15 cellular contexts compared by ENCODE assay signal in the genomic region with DNA sequence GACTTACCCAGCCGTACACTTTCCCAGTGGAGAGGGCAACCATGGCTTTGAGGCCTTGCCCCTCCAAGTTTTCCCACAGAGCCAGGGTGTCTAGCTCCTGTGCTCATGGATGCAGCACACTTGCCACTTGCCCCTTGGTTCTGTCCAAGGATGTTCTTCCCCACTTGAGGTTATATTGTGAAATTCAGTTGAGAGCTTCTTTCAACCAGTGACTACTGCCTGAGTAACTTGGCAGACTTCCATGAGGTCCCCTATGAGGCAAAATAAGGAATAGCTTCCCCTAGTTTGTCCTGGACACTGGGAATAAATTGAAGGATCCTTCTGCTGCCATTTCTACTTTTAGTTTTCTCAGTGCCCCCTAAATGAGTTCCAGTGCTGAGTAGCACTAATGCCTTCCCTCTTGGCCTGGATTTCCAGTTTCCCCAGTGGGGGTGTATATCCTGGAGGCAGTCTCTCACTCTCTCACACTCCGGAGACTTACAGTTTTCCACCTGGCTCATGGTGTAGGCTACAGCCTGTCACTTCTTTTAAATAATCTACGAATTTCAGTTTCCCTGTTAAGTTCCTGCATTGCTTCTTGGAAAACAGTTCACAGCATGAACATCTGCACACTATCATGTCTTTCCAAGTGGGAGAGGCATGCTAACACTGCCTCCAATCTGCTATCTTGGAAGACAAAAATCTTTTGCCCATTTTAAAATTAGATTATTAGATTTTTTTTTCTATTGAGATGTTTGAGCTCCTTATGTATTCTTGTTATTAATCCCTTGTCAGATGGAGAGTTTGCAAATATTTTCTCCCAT. TPM values are rescaled to one million over a fixed set of nuclear protein-coding genes. Genes with fewer than 3 reads are reported as not detected.
DNase-seq lines count a peak whose midpoint lies in the region; ATAC-seq, FAIRE-seq and TF ChIP-seq lines count a peak whose summit lies in the region.
"Had no signal": no experiment of that assay in that cellular context is flagged by ENCODE, and none has a peak within 500 bp of the region (broad histone marks: within the 10 kb centered on the region; RNA-seq: fewer than 3 reads in every experiment).

No MANE protein-coding gene starts in this region.

- BruUV-seq in MCF 10A (replicated peaks; lab: Mats Ljungman, UMichigan) = no TSS peak

- no peak overlapping the region for H2AFZ ChIP-seq in keratinocyte (ENCODE audit: control insufficient read depth, low read length)

- H3K4me1 Mint-ChIP-seq in MCF 10A (ENCODE audit: insufficient read depth, unreplicated experiment) = peaks cover 17% of the 10 kb centered on the region

- no peaks in the 10 kb centered on the region for H3K9me1 ChIP-seq in keratinocyte (ENCODE audit: control insufficient read depth, extremely low read depth, insufficient read depth, low read length)

- TF ChIP-seq POLR2A in breast epithelium (IDR thresholded peaks at IDR 0.05) = no peak
- TF ChIP-seq POLR2A in upper lobe of left lung (IDR thresholded peaks at IDR 0.05) = no peak

- DNase-seq in MCF 10A (ENCODE audit: unreplicated experiment) (peak; percentile 94), breast epithelium (ENCODE audit: low spot score in 2 of 2) (no peak), astrocyte of the hippocampus (ENCODE audit: low read depth, low spot score) (peak; percentile 53), keratinocyte (ENCODE audit: low read depth, low spot score) (peak; percentile 9), upper lobe of left lung (no peak), H4 (ENCODE audit: low spot score) (no peak), small intestine (no peak)
- DNase-seq: DMS53, MM.1S, NCI-H446, thyroid gland had no signal

- no peak for TF ChIP-seq CTCF in MCF 10A (IDR thresholded peaks at IDR 0.05; ENCODE audit: unreplicated experiment)
- TF ChIP-seq CTCF in breast epithelium (IDR thresholded peaks at IDR 0.05) = no peak
- no peak for TF ChIP-seq CTCF in keratinocyte (optimal IDR thresholded peaks at IDR 0.05 in 1 of 3, IDR thresholded peaks at IDR 0.05 in 1 of 3, conservative IDR thresholded peaks at IDR 0.05 in 1 of 3; ENCODE audit: extremely low read depth in 1 of 3, insufficient read depth in 2 of 3, low read length in 3 of 3)
- no peak for TF ChIP-seq CTCF in upper lobe of left lung (IDR thresholded peaks at IDR 0.05)

- H3K4me2 ChIP-seq in keratinocyte (ENCODE audit: control insufficient read depth, extremely low read depth, insufficient read depth, low read depth, low read length) = no peak overlapping the region

- FAIRE-seq in keratinocyte (lab: Jason Lieb, UNC) (peak; percentile 82), small intestine (lab: Jason Lieb, UNC) (no peak)
- FAIRE-seq: A204.1 had no signal

- H3K27ac ChIP-seq in breast epithelium = peak overlapping the region in 1 of 2 donors; percentile 59
- H3K27ac ChIP-seq in keratinocyte (ENCODE audit: control insufficient read depth, insufficient read depth, low read length) = no peak overlapping the region
- no peak overlapping the region for H3K27ac ChIP-seq in upper lobe of left lung
- H3K27ac ChIP-seq in small intestine (ENCODE audit: low read depth in 1 of 2, low read length in 1 of 2) = peak overlapping the region in 1 of 2 donors; percentile 65
- H3K27ac ChIP-seq: thyroid gland had no signal

- H3K27me3 Mint-ChIP-seq in MCF 10A (ENCODE audit: insufficient read depth, unreplicated experiment) = no peaks in the 10 kb centered on the region

- H3K9me3 ChIP-seq in breast epithelium = peaks cover 11 to 18% of the 10 kb centered on the region in 2 donors
- no peaks in the 10 kb centered on the region for H3K9me3 ChIP-seq in keratinocyte (ENCODE audit: control insufficient read depth, low read depth, low read length)
- peaks cover 0 to 4% (median 0%) of the 10 kb centered on the region in 4 donors for H3K9me3 ChIP-seq in upper lobe of left lung
- no peaks in the 10 kb centered on the region for H3K9me3 ChIP-seq in small intestine (ENCODE audit: control insufficient read depth, low read depth)
- H3K9me3 ChIP-seq: thyroid gland had no signal

- TF ChIP-seq EP300 in upper lobe of left lung (IDR thresholded peaks at IDR 0.05) = no peak

- POLR2A ChIA-PET in MCF 10A (lab: Yijun Ruan, JAX) = interaction anchor here (0.6 to 0.9 kb wide), 4 partner anchors 11 to 291 kb away, joined by 3 to 4 read pairs (median 3); no protein-coding TSS in a partner anchor

- H3K27me3 ChIP-seq in breast epithelium (no peaks in the 10 kb centered on the region), keratinocyte (ENCODE audit: control insufficient read depth, extremely low read depth, insufficient read depth, low read length) (no peaks in the 10 kb centered on the region), upper lobe of left lung (no peaks in the 10 kb centered on the region), small intestine (ENCODE audit: control insufficient read depth in 2 of 2, insufficient read depth in 2 of 2, low read length in 2 of 2) (no peaks in the 10 kb centered on the region)
- H3K27me3 ChIP-seq: thyroid gland had no signal

- H3K4me3 ChIP-seq in breast epithelium (no peak overlapping the region), keratinocyte (ENCODE audit: control insufficient read depth in 2 of 3, extremely low read depth in 1 of 3, insufficient read depth in 2 of 3, low read depth in 1 of 3, low read length in 3 of 3) (no peak overlapping the region), upper lobe of left lung (no peak overlapping the region), small intestine (ENCODE audit: low read depth in 1 of 2, low read length in 2 of 2) (no peak overlapping the region)
- H3K4me3 ChIP-seq: thyroid gland had no signal

- H3K4me3 Mint-ChIP-seq in MCF 10A (ENCODE audit: unreplicated experiment) = no peak overlapping the region

- WGBS in upper lobe of left lung, 2 donors = 74 to 80% methylated on average over 3 of the region's 3 CpGs
- WGBS in small intestine, 3 donors = 57 to 79% (median 74%) methylated on average over 3 of the region's 3 CpGs

- H3K79me2 ChIP-seq in keratinocyte (ENCODE audit: control insufficient read depth, insufficient read depth, low read length) = no peaks in the 10 kb centered on the region

- H3K4me1 ChIP-seq in breast epithelium = no peaks in the 10 kb centered on the region
- peaks cover 4% of the 10 kb centered on the region for H3K4me1 ChIP-seq in keratinocyte (ENCODE audit: control insufficient read depth, extremely low read depth, insufficient read depth, low read length)
- H3K4me1 ChIP-seq in upper lobe of left lung = no peaks in the 10 kb centered on the region
- no peaks in the 10 kb centered on the region for H3K4me1 ChIP-seq in small intestine (ENCODE audit: control insufficient read depth in 2 of 2, insufficient read depth in 1 of 2, low read depth in 1 of 2, low read length in 1 of 2)
- H3K4me1 ChIP-seq: thyroid gland had no signal

- peaks cover 25% of the 10 kb centered on the region for H3K9me3 Mint-ChIP-seq in MCF 10A (ENCODE audit: unreplicated experiment)

- H3K27ac Mint-ChIP-seq in MCF 10A (ENCODE audit: low read depth, unreplicated experiment) = no peak overlapping the region
- H3K27ac Mint-ChIP-seq: activated naive CD4-positive, alpha-beta T cell treated with anti-CD3 and anti-CD28 coated beads, Interleukin-2, amount 50 U/mL, for 72 hours had no signal

- no peaks in the 10 kb centered on the region for H4K20me1 ChIP-seq in keratinocyte (ENCODE audit: control insufficient read depth, extremely low read depth, insufficient read depth, low read length)

- no peak overlapping the region for H3K9ac ChIP-seq in keratinocyte (ENCODE audit: control insufficient read depth, extremely low read depth, insufficient read depth, low read length)

- CTCF ChIA-PET in MCF 10A (lab: Yijun Ruan, JAX) = interaction anchor here (0.6 kb wide), 2 partner anchors 14 to 74 kb away, joined by 3 read pairs; no protein-coding TSS in a partner anchor

- intact Hi-C loops in MCF 10A (cut with micrococcal nuclease) (no loop called here), breast epithelium (cut with DNase I; ENCODE audit: low total_unique reads) (no loop called here)

- H3K36me3 Mint-ChIP-seq in MCF 10A (ENCODE audit: insufficient read depth, unreplicated experiment) = peaks cover 6% of the 10 kb centered on the region

- ATAC-seq in upper lobe of left lung (ENCODE audit: low FRiP score in 2 of 2) (peak; percentile 55 to 71), GM19467 (IDR thresholded peaks at IDR 0.05; ENCODE audit: unreplicated experiment) (no peak)
- ATAC-seq: activated naive CD4-positive, alpha-beta T cell treated with anti-CD3 and anti-CD28 coated beads, Interleukin-2, amount 50 U/mL, for 72 hours had no signal

- dilution Hi-C loops in keratinocyte (cut with MboI; ENCODE audit: extremely low pct_ligation_motif_present, low sequenced_read_pairs) = no loop called here

- H3K36me3 ChIP-seq in breast epithelium (no peaks in the 10 kb centered on the region), keratinocyte (ENCODE audit: control insufficient read depth in 2 of 2, extremely low read depth in 1 of 2, insufficient read depth in 2 of 2, low read length in 2 of 2) (no peaks in the 10 kb centered on the region), upper lobe of left lung (no peaks in the 10 kb centered on the region), small intestine (ENCODE audit: control insufficient read depth in 2 of 2, insufficient read depth in 2 of 2, low read length in 2 of 2) (no peaks in the 10 kb centered on the region)
- H3K36me3 ChIP-seq: thyroid gland had no signal

RNA-seq across cellular contexts. Expression of a gene that starts 36.5 kb away (rescaled TPM):
- not detected in 2 replicates for total RNA-seq in MCF 10A (2022)
- 10 to 100 TPM in 1 of 3 donors, 1 to 10 TPM in 1, under 1 TPM in 1; 0.48 to 27.5 (median 7.9) TPM for total RNA-seq in breast epithelium
- not detected in 3 replicates for polyA plus RNA-seq in keratinocyte
- not detected for polyA plus RNA-seq in keratinocyte (2011; ENCODE audit: low read depth)
- polyA plus RNA-seq in keratinocyte (2011; cell fraction: cytosol; rRNA removed) = 0.05 TPM in 1 of 2 replicates, not detected in the other
- polyA plus RNA-seq in keratinocyte (2011; cell fraction: nucleus; rRNA removed) = 0.08 TPM in 1 of 2 replicates, not detected in the other
- polyA plus RNA-seq in keratinocyte (2012; ENCODE audit: low replicate concordance) = not detected in 2 replicates
- not detected in 3 replicates for polyA minus RNA-seq in keratinocyte
- polyA minus RNA-seq in keratinocyte (2011; cell fraction: cytosol; rRNA and poly(A)+ RNA removed) = not detected
- not detected in 2 replicates for polyA minus RNA-seq in keratinocyte (2011; cell fraction: nucleus; rRNA and poly(A)+ RNA removed)
- under 1 TPM in 3 of 6 donors, not detected in 3; 0.22 to 0.67 (median 0.31) TPM for total RNA-seq in upper lobe of left lung
- total RNA-seq in H4 (2014; rRNA removed; shearing (Covaris generic)) = not detected in 2 replicates
- 10 to 100 TPM; 29.3 to 91.2 (median 50.8) TPM for polyA plus RNA-seq in small intestine
- total RNA-seq: activated naive CD4-positive, alpha-beta T cell treated with anti-CD3 and anti-CD28 coated beads, Interleukin-2, amount 50 U/mL, for 72 hours had no signal

RNA-seq across cellular contexts. Expression of a gene that starts 38.5 kb away (rescaled TPM):
- total RNA-seq in MCF 10A (2022) (not detected in 2 replicates), breast epithelium (not detected), upper lobe of left lung (1 to 10 TPM in 1 of 6 donors, under 1 TPM in 3, not detected in 2; 0.30 to 1.3 (median 0.39) TPM)
- polyA plus RNA-seq in keratinocyte (not detected in 3 replicates), small intestine (10 to 100 TPM; 24.0 to 66.0 (median 33.5) TPM)
- polyA plus RNA-seq in keratinocyte (2011; ENCODE audit: low read depth) = not detected
- not detected in 2 replicates for polyA plus RNA-seq in keratinocyte (2011; cell fraction: cytosol; rRNA removed)
- not detected in 2 replicates for polyA plus RNA-seq in keratinocyte (2011; cell fraction: nucleus; rRNA removed)
- 0.23 and 0.72 TPM in 2 replicates for polyA plus RNA-seq in keratinocyte (2012; ENCODE audit: low replicate concordance)
- polyA minus RNA-seq in keratinocyte = not detected in 3 replicates
- polyA minus RNA-seq in keratinocyte (2011; cell fraction: cytosol; rRNA and poly(A)+ RNA removed) = not detected
- polyA minus RNA-seq in keratinocyte (2011; cell fraction: nucleus; rRNA and poly(A)+ RNA removed) = not detected in 2 replicates
- total RNA-seq in H4 (2014; rRNA removed; shearing (Covaris generic)) = not detected in 2 replicates
- total RNA-seq: activated naive CD4-positive, alpha-beta T cell treated with anti-CD3 and anti-CD28 coated beads, Interleukin-2, amount 50 U/mL, for 72 hours; skeletal muscle tissue had no signal

Comparison
In these comparisons a context has a peak if more than half of its experiments do, and no peak if none do; other contexts are left out.
1. DNase-seq: peak in MCF 10A (single experiment), astrocyte of the hippocampus (single experiment) and keratinocyte (single experiment); none in breast epithelium (0 of 2), upper lobe of left lung (0 of 2), H4 (single experiment) and small intestine (single experiment).